ENCODE assay signal across 14 cellular contexts in genomic region chr13:52024481-52024880, GRCh38. TPM values are rescaled to one million over a fixed set of nuclear protein-coding genes. Genes with fewer than 3 reads are reported as not detected.
DNase-seq lines count a peak whose midpoint lies in the region; ATAC-seq and TF ChIP-seq lines count a peak whose summit lies in the region.
"Had no signal": no experiment of that assay in that cellular context is flagged by ENCODE, and none has a peak within 500 bp of the region (broad histone marks: within the 10 kb centered on the region; RNA-seq: fewer than 3 reads in every experiment).

Gene UTP14C, plus strand, starts transcription at chr13:52024691. Its CDS starts 4,114 bp downstream, at chr13:52028805.

- H3F3A ChIP-seq in PC-9 (ENCODE audit: insufficient read depth, low read depth): no peaks in the 10 kb centered on the region

- no peaks in the 10 kb centered on the region for H4K20me1 ChIP-seq in PC-9 (ENCODE audit: insufficient read depth)

- intact Hi-C loops in PC-9 (cut with micrococcal nuclease; ENCODE audit: unreplicated experiment) (no loop called here), left lung (cut with DNase I) (no loop called here)

- ATAC-seq in left lung (no peak), GM18861 (IDR thresholded peaks at IDR 0.05; ENCODE audit: unreplicated experiment) (no peak)
- ATAC-seq: CD8-positive, alpha-beta T cell had no signal

- H3K4me1 ChIP-seq in PC-9 (replicated peaks; ENCODE audit: insufficient read depth) (no peaks in the 10 kb centered on the region), left lung (no peaks in the 10 kb centered on the region)

- H3K4me3 ChIP-seq in PC-9: no peak within 1 kb of the TSS
- no peak within 1 kb of the TSS for H3K4me3 ChIP-seq in left lung
- H3K4me3 ChIP-seq: SK-N-MC had no signal

- CTCF ChIA-PET in PC-9 (lab: Charles Lee): interaction anchor here (0.6 kb wide), 1 partner anchor 899 kb away, joined by 3 read pairs; no protein-coding TSS in a partner anchor

- TF ChIP-seq CTCF in PC-9 (conservative IDR thresholded peaks at IDR 0.05): no peak
- no peak for TF ChIP-seq CTCF in left lung (IDR thresholded peaks at IDR 0.05)
- no peak for TF ChIP-seq CTCF in subcutaneous adipose tissue (IDR thresholded peaks at IDR 0.05; ENCODE audit: low read depth)

- peaks cover 3% of the 10 kb centered on the region; the same call in 1 of the 2 replicates for H3K79me2 ChIP-seq in PC-9 (ENCODE audit: low read depth)

- H3K9me3 ChIP-seq in PC-9 (ENCODE audit: insufficient read depth, low read depth) (peaks cover 11% of the 10 kb centered on the region; the same call in 1 of the 2 replicates), left lung (no peaks in the 10 kb centered on the region)

- no TSS peak for BruUV-seq in PC-9 (replicated peaks; lab: Mats Ljungman, UMichigan)

- DNase-seq in PC-9 (no peak), cerebellum (ENCODE audit: low spot score) (no peak), left lung (no peak), H4 (ENCODE audit: low spot score) (no peak), HUDEP-2 (lab: John Stamatoyannopoulos, UW; ENCODE audit: unreplicated experiment in 76 of 76) (no peak)
- DNase-seq: activated CD4-positive, alpha-beta T cell treated with anti-CD3 and anti-CD28 coated beads for 48 hours; CD8-positive, alpha-beta T cell; hippocampal formation; NCI-H1436; NCI-H774; stimulated activated CD4-positive, alpha-beta T cell treated with anti-CD3 and anti-CD28 coated beads, Interleukin-12 subunit alpha, Interleukin-12 subunit beta, amount 100 ng/mL, for 4 hours had no signal

- H3K27ac ChIP-seq in PC-9 (no peak within 1 kb of the TSS), left lung (no peak within 1 kb of the TSS)
- H3K27ac ChIP-seq: SK-N-MC had no signal

- no peak within 1 kb of the TSS for H2AFZ ChIP-seq in PC-9

- no peaks in the 10 kb centered on the region for H3K9me2 ChIP-seq in PC-9 (ENCODE audit: insufficient read depth)

- H3K27me3 ChIP-seq in PC-9 (ENCODE audit: insufficient read depth, low read depth) (no peaks in the 10 kb centered on the region), left lung (no peaks in the 10 kb centered on the region)

- H3K36me3 ChIP-seq in PC-9 (ENCODE audit: low read depth) (peaks cover 49% of the 10 kb centered on the region), left lung (peaks cover 0 to 86% of the 10 kb centered on the region in 2 donors)

- no peak within 1 kb of the TSS for H3K4me2 ChIP-seq in PC-9

- POLR2A ChIA-PET in PC-9 (lab: Charles Lee; ENCODE audit: unreplicated experiment): no interaction called here

RNA-seq across cellular contexts. Expression of gene UTP14C, which starts in this region (rescaled TPM):
- total RNA-seq in PC-9 (2021) (5.8 and 11.4 TPM in 2 replicates), cerebellum (20.6 TPM), left lung (10 to 100 TPM; 16.9 to 18.2 TPM), subcutaneous adipose tissue (10 to 100 TPM; 12.9 to 22.0 (median 19.3) TPM)
- total RNA-seq in H4 (2014; rRNA removed; shearing (Covaris generic)): 4.2 and 5.0 TPM in 2 replicates
